In the genomic region with DNA sequence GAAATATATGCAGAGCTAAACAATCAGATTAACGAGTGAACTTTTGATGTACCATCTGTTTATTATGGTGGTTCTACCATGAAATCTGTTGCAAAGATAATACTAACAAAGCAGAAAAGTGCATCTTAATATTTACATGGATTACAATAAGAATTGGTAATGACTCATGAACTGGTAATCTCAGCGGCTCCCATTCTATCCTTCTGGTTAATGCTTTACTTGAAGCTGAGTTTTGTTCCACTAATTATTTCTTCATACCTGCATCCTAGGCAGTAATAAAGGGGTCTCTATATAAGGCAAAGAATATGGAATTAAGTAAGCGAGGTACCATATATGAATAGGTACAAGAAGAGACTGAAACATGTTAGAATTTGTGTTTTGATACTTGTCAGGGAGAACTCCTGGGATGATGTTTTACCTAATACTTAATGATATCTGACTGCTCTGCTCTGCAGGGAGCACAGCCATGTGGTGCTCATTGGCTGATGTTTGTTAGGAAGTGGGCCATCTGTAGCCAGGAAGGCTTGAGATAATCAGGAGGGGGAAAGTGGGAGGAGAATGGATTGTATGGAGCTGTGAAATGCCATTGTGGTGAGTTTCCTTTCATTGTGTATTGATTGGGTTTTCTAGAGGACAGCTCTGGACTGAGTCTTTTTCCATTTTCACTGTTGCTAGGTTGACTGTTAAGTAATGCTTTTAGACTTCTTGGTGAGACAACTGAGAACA, we compare ENCODE assay signal across 11 cellular contexts. TPM values are rescaled to one million over a fixed set of nuclear protein-coding genes. Genes with fewer than 3 reads are reported as not detected.
DNase-seq lines count a peak whose midpoint lies in the region; ATAC-seq and TF ChIP-seq lines count a peak whose summit lies in the region.
"Had no signal": no experiment of that assay in that cellular context is flagged by ENCODE, and none has a peak within 500 bp of the region (broad histone marks: within the 10 kb centered on the region; RNA-seq: fewer than 3 reads in every experiment).

No MANE protein-coding gene starts in this region.

- no peaks in the 10 kb centered on the region for H3K27me3 ChIP-seq in RWPE2 (ENCODE audit: insufficient read depth, poor library complexity, severe bottlenecking)

- H3K4me1 ChIP-seq in RWPE2 (ENCODE audit: insufficient read depth, poor library complexity, severe bottlenecking), result peaks cover 10% of the 10 kb centered on the region

- ATAC-seq in RWPE2 (ENCODE audit: low read depth), result peak; percentile 64; the same call in 2 of the 3 replicates
- ATAC-seq in GM18502 (IDR thresholded peaks at IDR 0.05; ENCODE audit: poor library complexity, unreplicated experiment), result no peak

- no peak overlapping the region for H3K4me3 ChIP-seq in RWPE2 (ENCODE audit: severe bottlenecking)
- no peak overlapping the region for H3K4me3 ChIP-seq in fibroblast of villous mesenchyme (ENCODE audit: low read depth, low read length)

- H3K36me3 ChIP-seq in RWPE2 (ENCODE audit: low read depth), result no peaks in the 10 kb centered on the region

- no peak for TF ChIP-seq CTCF in RWPE2 (IDR thresholded peaks at IDR 0.05; ENCODE audit: poor library complexity, severe bottlenecking)
- no peak for TF ChIP-seq CTCF in fibroblast of villous mesenchyme (IDR thresholded peaks at IDR 0.05; ENCODE audit: insufficient read depth, low read depth, low read length)

- no peaks in the 10 kb centered on the region for H3K9me3 ChIP-seq in RWPE2 (ENCODE audit: severe bottlenecking)

- H3K27ac ChIP-seq in RWPE2 (ENCODE audit: poor library complexity, severe bottlenecking), result no peak overlapping the region

- DNase-seq in NCI-H2171 treated with DMSO at 0.1 percent for 48 hours (lab: John Stamatoyannopoulos, UW) (peak; percentile 70), NCI-H2171 (lab: John Stamatoyannopoulos, UW) (no peak), RWPE2 (ENCODE audit: low spot score) (no peak), fibroblast of villous mesenchyme (ENCODE audit: low read depth) (peak; percentile 19), renal cortical epithelial cell (ENCODE audit: low read depth) (peak; percentile 94), GM19240 (ENCODE audit: insufficient read length, low spot score) (no peak)
- DNase-seq in activated CD4-positive, alpha-beta T cell treated with anti-CD3 and anti-CD28 coated beads, Interleukin-2, amount 50 U/mL, for 4 hours, result no peak
- DNase-seq: activated B cell treated with CpG ODN at 0.5 μM for 24 hours, NCI-H526 treated with DMSO at 0.1 percent for 48 hours, nucleus accumbens had no signal

RNA-seq across cellular contexts. Expression of gene MAP2K6, which starts 52.6 kb away (rescaled TPM):
- total RNA-seq in fibroblast of villous mesenchyme (0.32 and 0.43 TPM in 2 replicates), renal cortical epithelial cell (1.2 and 3.3 TPM in 2 replicates)

Comparison
In these comparisons a context has a peak if more than half of its experiments do, and no peak if none do; other contexts are left out.
1. DNase-seq: peak in NCI-H2171 treated with DMSO at 0.1 percent for 48 hours (single experiment), fibroblast of villous mesenchyme (single experiment) and renal cortical epithelial cell (single experiment); none in NCI-H2171 (single experiment), RWPE2 (single experiment), GM19240 (single experiment) and activated CD4-positive, alpha-beta T cell treated with anti-CD3 and anti-CD28 coated beads, Interleukin-2, amount 50 U/mL, for 4 hours (0 of 2).